8 cellular contexts compared by ENCODE assay signal in genomic region chr1:20216574-20216973, GRCh38. TPM values are rescaled to one million over a fixed set of nuclear protein-coding genes. Genes with fewer than 3 reads are reported as not detected.
DNase-seq lines count a peak whose midpoint lies in the region; ATAC-seq and TF ChIP-seq lines count a peak whose summit lies in the region.

No MANE protein-coding gene starts in this region.

- intact Hi-C loops in left ventricle myocardium inferior (cut with micrococcal nuclease) (no loop called here), cardiac septum (cut with DNase I) (no loop called here), ascending aorta (cut with DNase I) (no loop called here)

- peaks cover 43% of the 10 kb centered on the region for H3K27me3 Mint-ChIP-seq in activated naive CD8-positive, alpha-beta T cell treated with anti-CD3 and anti-CD28 coated beads, Interleukin-2, amount 50 U/mL, for 24 hours
- H3K27me3 Mint-ChIP-seq in neural crest cell (ENCODE audit: low read depth): peaks cover 45% of the 10 kb centered on the region

- H3K27ac ChIP-seq in left ventricle myocardium inferior (replicated peaks) (no peak overlapping the region), ascending aorta (no peak overlapping the region)

- H3K9me3 ChIP-seq in left ventricle myocardium inferior (replicated peaks) (no peaks in the 10 kb centered on the region), ascending aorta (no peaks in the 10 kb centered on the region)

- H3K4me1 ChIP-seq in left ventricle myocardium inferior (peaks cover 11% of the 10 kb centered on the region), ascending aorta (peaks cover 0 to 3% of the 10 kb centered on the region in 2 donors)

- H3K27me3 ChIP-seq in left ventricle myocardium inferior (ENCODE audit: low read depth) (peaks cover 56% of the 10 kb centered on the region), ascending aorta (no peaks in the 10 kb centered on the region)

- DNase-seq in left ventricle myocardium inferior (no peak), cardiac septum (ENCODE audit: low spot score) (no peak), NCI-H1105 (lab: John Stamatoyannopoulos, UW) (peak; percentile 2), neural crest cell (ENCODE audit: low read depth, low spot score) (no peak), ascending aorta (ENCODE audit: low spot score in 2 of 2) (no peak), superior temporal gyrus (ENCODE audit: extremely low spot score) (no peak)
- DNase-seq in activated naive CD8-positive, alpha-beta T cell treated with anti-CD3 and anti-CD28 coated beads, Interleukin-2, amount 50 U/mL, for 24 hours: no peak

- H3K27ac Mint-ChIP-seq in activated naive CD8-positive, alpha-beta T cell treated with anti-CD3 and anti-CD28 coated beads, Interleukin-2, amount 50 U/mL, for 24 hours: no peak overlapping the region
- no peak overlapping the region for H3K27ac Mint-ChIP-seq in neural crest cell (ENCODE audit: unreplicated experiment)

- H3K36me3 ChIP-seq in left ventricle myocardium inferior (no peaks in the 10 kb centered on the region), ascending aorta (no peaks in the 10 kb centered on the region)

- ATAC-seq in activated naive CD8-positive, alpha-beta T cell treated with anti-CD3 and anti-CD28 coated beads, Interleukin-2, amount 50 U/mL, for 24 hours: peak; percentile 50
- no peak for ATAC-seq in GM18909 (IDR thresholded peaks at IDR 0.05; ENCODE audit: poor library complexity, unreplicated experiment)

- peak; percentile 31 for TF ChIP-seq CTCF in left ventricle myocardium inferior (IDR thresholded peaks at IDR 0.05; ENCODE audit: borderline replicate concordance)
- TF ChIP-seq CTCF in neural crest cell (conservative IDR thresholded peaks at IDR 0.05): peak; percentile 56
- TF ChIP-seq CTCF in ascending aorta (IDR thresholded peaks at IDR 0.05): no peak

- H3K4me1 Mint-ChIP-seq in activated naive CD8-positive, alpha-beta T cell treated with anti-CD3 and anti-CD28 coated beads, Interleukin-2, amount 50 U/mL, for 24 hours: peaks cover 13% of the 10 kb centered on the region
- peaks cover 15% of the 10 kb centered on the region for H3K4me1 Mint-ChIP-seq in neural crest cell

- H3K4me3 ChIP-seq in left ventricle myocardium inferior (no peak overlapping the region), ascending aorta (no peak overlapping the region)

- no peak overlapping the region for H3K4me3 Mint-ChIP-seq in activated naive CD8-positive, alpha-beta T cell treated with anti-CD3 and anti-CD28 coated beads, Interleukin-2, amount 50 U/mL, for 24 hours
- H3K4me3 Mint-ChIP-seq in neural crest cell: no peak overlapping the region

- no peaks in the 10 kb centered on the region for H3K9me3 Mint-ChIP-seq in activated naive CD8-positive, alpha-beta T cell treated with anti-CD3 and anti-CD28 coated beads, Interleukin-2, amount 50 U/mL, for 24 hours
- H3K9me3 Mint-ChIP-seq in neural crest cell: no peaks in the 10 kb centered on the region

- H3K36me3 Mint-ChIP-seq in activated naive CD8-positive, alpha-beta T cell treated with anti-CD3 and anti-CD28 coated beads, Interleukin-2, amount 50 U/mL, for 24 hours (ENCODE audit: low read depth): no peaks in the 10 kb centered on the region
- no peaks in the 10 kb centered on the region for H3K36me3 Mint-ChIP-seq in neural crest cell (ENCODE audit: low read depth)

RNA-seq across cellular contexts. Expression of gene PLA2G2C, which starts 30.3 kb away (rescaled TPM):
- total RNA-seq in left ventricle myocardium inferior (not detected), cardiac septum (not detected), neural crest cell (not detected in 2 replicates), ascending aorta (not detected)

RNA-seq across cellular contexts. Expression of gene UBXN10, which starts 30.7 kb away (rescaled TPM):
- 1.4 TPM for total RNA-seq in left ventricle myocardium inferior
- total RNA-seq in cardiac septum: 0.30 TPM
- 1.3 and 1.4 TPM in 2 replicates for total RNA-seq in neural crest cell
- total RNA-seq in ascending aorta: not detected

Comparison
In these comparisons a context has a peak if more than half of its experiments do, and no peak if none do; other contexts are left out.
1. CTCF ChIP-seq: peak in left ventricle myocardium inferior (single experiment) and neural crest cell (single experiment); none in ascending aorta (0 of 3).